In genomic region chr5:36156124-36156601, GRCh38 we compare ENCODE assay signal across 11 cellular contexts. TPM values are rescaled to one million over a fixed set of nuclear protein-coding genes. Genes with fewer than 3 reads are reported as not detected.
DNase-seq lines count a peak whose midpoint lies in the region; ATAC-seq and TF ChIP-seq lines count a peak whose summit lies in the region.
"Had no signal": no experiment of that assay in that cellular context is flagged by ENCODE, and none has a peak within 500 bp of the region (broad histone marks: within the 10 kb centered on the region; RNA-seq: fewer than 3 reads in every experiment).

No MANE protein-coding gene starts in this region.

- H3K4me3 Mint-ChIP-seq in osteocyte (ENCODE audit: unreplicated experiment) = peak overlapping the region; percentile 41

- peak overlapping the region; percentile 90 for H3K27ac Mint-ChIP-seq in osteocyte (ENCODE audit: unreplicated experiment)

- H3K4me3 ChIP-seq in epithelial cell of esophagus (ENCODE audit: low read length) (no peak overlapping the region), H7 (ENCODE audit: insufficient read depth, low read depth, low read length) (no peak overlapping the region), aorta (ENCODE audit: low read length in 2 of 2) (no peak overlapping the region)
- H3K4me3 ChIP-seq: tibial nerve had no signal

- H3K27me3 ChIP-seq in H7 (ENCODE audit: control insufficient read depth, insufficient read depth, low read length) (no peaks in the 10 kb centered on the region), aorta (ENCODE audit: control insufficient read depth in 1 of 2, insufficient read depth in 2 of 2, low read length in 1 of 2) (no peaks in the 10 kb centered on the region)
- H3K27me3 ChIP-seq: tibial nerve had no signal

- WGBS in aorta, 2 donors = 37 to 51% methylated on average over 4 of the region's 4 CpGs

- TF ChIP-seq CTCF in epithelial cell of esophagus (IDR thresholded peaks at IDR 0.05; ENCODE audit: insufficient read depth, low read depth, low read length, missing control alignments) (no peak), osteocyte (IDR thresholded peaks at IDR 0.05) (no peak)

- ATAC-seq in aorta (ENCODE audit: low FRiP score) = no peak
- ATAC-seq: left colon had no signal

- H3K9me3 ChIP-seq in aorta (ENCODE audit: control insufficient read depth, low read length) = no peaks in the 10 kb centered on the region
- H3K9me3 ChIP-seq: tibial nerve had no signal

- H3K9me3 Mint-ChIP-seq in osteocyte (ENCODE audit: unreplicated experiment) = no peaks in the 10 kb centered on the region

- H3K36me3 ChIP-seq in H7 (replicated peaks; ENCODE audit: control insufficient read depth, insufficient read depth, low read length) (peaks cover 17% of the 10 kb centered on the region), aorta (ENCODE audit: control insufficient read depth in 1 of 2, insufficient read depth in 2 of 2, low read length in 1 of 2) (peaks cover 0 to 2% of the 10 kb centered on the region in 2 donors)

- DNase-seq in ELF-1 (ENCODE audit: low read depth, low spot score) (peak; percentile 80), NCI-H524 treated with DMSO at 0.1 percent for 48 hours (lab: John Stamatoyannopoulos, UW) (peak; percentile 100), epithelial cell of esophagus (ENCODE audit: low read depth) (peak; percentile 98), osteocyte (ENCODE audit: extremely low spot score, unreplicated experiment) (no peak), H7 (no peak), posterior cingulate gyrus (no peak), aorta (no peak), NCI-H1105 treated with DMSO at 0.1 percent for 48 hours (lab: John Stamatoyannopoulos, UW) (no peak)
- DNase-seq: activated T-cell treated with anti-CD3 and anti-CD28 coated beads, Interleukin-2, amount 50 U/mL, for 1 hour; left colon had no signal

- intact Hi-C loops in posterior cingulate gyrus (cut with DNase I) = no loop called here
- intact Hi-C loops in aorta (cut with DNase I) = loop anchor here in 1 of 2 donors (10.0 kb wide), 1 partner anchor 539 kb away; no protein-coding TSS in a partner anchor

- no peak overlapping the region for H3K27ac ChIP-seq in aorta (ENCODE audit: low read depth in 1 of 2, low read length in 2 of 2)
- H3K27ac ChIP-seq: tibial nerve had no signal

- H3K4me1 ChIP-seq in aorta (ENCODE audit: control insufficient read depth in 1 of 2, insufficient read depth in 2 of 2, low read length in 2 of 2) = peaks cover 0 to 4% of the 10 kb centered on the region in 2 donors

- peaks cover 60% of the 10 kb centered on the region for H3K4me1 Mint-ChIP-seq in osteocyte (ENCODE audit: unreplicated experiment)

- H3K36me3 Mint-ChIP-seq in osteocyte (ENCODE audit: unreplicated experiment) = peaks cover 24% of the 10 kb centered on the region

- H3K27me3 Mint-ChIP-seq in osteocyte (ENCODE audit: unreplicated experiment) = no peaks in the 10 kb centered on the region

RNA-seq across cellular contexts. Expression of gene SKP2, which starts 4.3 kb away (rescaled TPM):
- total RNA-seq in osteocyte (28.4 and 28.9 TPM in 2 replicates), aorta (10 to 100 TPM in 1 of 2 donors, 1 to 10 TPM in 1; 8.8 to 16.1 TPM)
- 60.7 and 90.0 TPM in 2 replicates for total RNA-seq in H7 (2014; rRNA removed; shearing (Covaris generic))
- 1 to 10 TPM; 3.9 to 5.0 TPM for polyA plus RNA-seq in aorta

RNA-seq across cellular contexts. Expression of gene LMBRD2, which starts 4.5 kb away (rescaled TPM):
- total RNA-seq in osteocyte = 8.2 and 9.9 TPM in 2 replicates
- 4.1 and 5.0 TPM in 2 replicates for total RNA-seq in H7 (2014; rRNA removed; shearing (Covaris generic))
- 10 to 100 TPM in 1 of 2 donors, 1 to 10 TPM in 1; 9.8 to 16.3 TPM for total RNA-seq in aorta
- polyA plus RNA-seq in aorta = 1 to 10 TPM; 1.8 to 4.6 TPM

Comparison
In these comparisons a context has a peak if more than half of its experiments do, and no peak if none do; other contexts are left out.
1. DNase-seq: peak in ELF-1 (single experiment), NCI-H524 treated with DMSO at 0.1 percent for 48 hours (single experiment) and epithelial cell of esophagus (single experiment); none in osteocyte (single experiment), H7 (single experiment), posterior cingulate gyrus (0 of 10), aorta (0 of 2) and NCI-H1105 treated with DMSO at 0.1 percent for 48 hours (single experiment).